In genomic region chr4:140710784-140711622, GRCh38 we compare ENCODE assay signal across 18 cellular contexts. TPM values are rescaled to one million over a fixed set of nuclear protein-coding genes. Genes with fewer than 3 reads are reported as not detected.
DNase-seq lines count a peak whose midpoint lies in the region; ATAC-seq, FAIRE-seq and TF ChIP-seq lines count a peak whose summit lies in the region.
"Had no signal": no experiment of that assay in that cellular context is flagged by ENCODE, and none has a peak within 500 bp of the region (broad histone marks: within the 10 kb centered on the region; RNA-seq: fewer than 3 reads in every experiment).

No MANE protein-coding gene starts in this region.

- H3K4me2 ChIP-seq in OCI-LY7 (ENCODE audit: low read length) (peak overlapping the region; percentile 65), HepG2 (ENCODE audit: low read depth, low read length) (peak overlapping the region; percentile 56)
- H3K4me2 ChIP-seq: PC-9 had no signal

- H3K79me2 ChIP-seq in OCI-LY7 (ENCODE audit: insufficient read depth, low read depth, low read length) (no peaks in the 10 kb centered on the region), HepG2 (ENCODE audit: insufficient read depth, low read length) (peaks cover 27% of the 10 kb centered on the region)

- no peak for TF ChIP-seq CTCF in left ventricle myocardium inferior (IDR thresholded peaks at IDR 0.05; ENCODE audit: borderline replicate concordance)
- no peak for TF ChIP-seq CTCF in OCI-LY7 (conservative IDR thresholded peaks at IDR 0.05; ENCODE audit: low read length)
- no peak for TF ChIP-seq CTCF in HepG2 (CRISPR knock-in tag; IDR thresholded peaks at IDR 0.05)
- no peak for TF ChIP-seq CTCF in uterus (IDR thresholded peaks at IDR 0.05)

- POLR2A ChIA-PET in OCI-LY7 (lab: Charles Lee) = interaction anchor here (0.5 to 5.5 kb wide), 6 partner anchors 10 to 325 kb away, joined by 3 to 73 read pairs (median 4); no protein-coding TSS in a partner anchor
- POLR2A ChIA-PET in HepG2 (lab: Yijun Ruan, JAX) = interaction anchor here (0.9 to 3.3 kb wide), 7 partner anchors 10 to 187 kb away, joined by 3 to 16 read pairs (median 4); partner anchors contain the start of genes ELMOD2 and TBC1D9

- H3K9me3 Mint-ChIP-seq in activated T-cell treated with anti-CD3 and anti-CD28 coated beads, Interleukin-2, amount 50 U/mL, for 24 hours = no peaks in the 10 kb centered on the region
- H3K9me3 Mint-ChIP-seq: CD4-positive, alpha-beta T cell had no signal

- no peak for DNase-seq in left ventricle myocardium inferior
- no peak for DNase-seq in Right ventricle myocardium inferior (ENCODE audit: missing footprints)
- DNase-seq in OCI-LY7 (ENCODE audit: low spot score) = peak; percentile 51
- DNase-seq in HepG2 (ENCODE audit: low spot score) = peak; percentile 79
- no peak for DNase-seq in activated T-cell treated with anti-CD3 and anti-CD28 coated beads, Interleukin-2, amount 50 U/mL, for 24 hours
- DNase-seq in uterus = no peak
- DNase-seq in DMS 273 treated with DMSO at 0.1 percent for 48 hours (lab: John Stamatoyannopoulos, UW) = no peak
- DNase-seq in islet precursor cell = no peak
- DNase-seq: AML-193; Calu3; CD4-positive, alpha-beta T cell; DMS79 treated with DMSO at 0.1 percent for 48 hours; GDM1; NCI-H1105 treated with DMSO at 0.1 percent for 48 hours; NCI-H187; NCI-H524; PC-9 had no signal

- no peak overlapping the region for H3K4me3 Mint-ChIP-seq in activated T-cell treated with anti-CD3 and anti-CD28 coated beads, Interleukin-2, amount 50 U/mL, for 24 hours
- H3K4me3 Mint-ChIP-seq: CD4-positive, alpha-beta T cell had no signal

- 0 out of 4 replicates have a peak, but pooled peaks of 1 of the 2 experiments have one; percentile 45 for TF ChIP-seq EP300 in HepG2 (IDR thresholded peaks at IDR 0.05; ENCODE audit: low read depth in 2 of 2, low read length in 2 of 2)
- TF ChIP-seq EP300 in HepG2 (CRISPR knock-in tag; IDR thresholded peaks at IDR 0.05; ENCODE audit: borderline replicate concordance) = no peak

- no peak overlapping the region for H3K27ac Mint-ChIP-seq in activated T-cell treated with anti-CD3 and anti-CD28 coated beads, Interleukin-2, amount 50 U/mL, for 24 hours
- H3K27ac Mint-ChIP-seq: CD4-positive, alpha-beta T cell had no signal

- ATAC-seq in Right ventricle myocardium inferior (no peak), HepG2 (peak; percentile 97)
- ATAC-seq: SK-N-SH treated with all-trans-retinoic acid at 6 μM for 48 hours had no signal

- no peaks in the 10 kb centered on the region for H3K27me3 Mint-ChIP-seq in activated T-cell treated with anti-CD3 and anti-CD28 coated beads, Interleukin-2, amount 50 U/mL, for 24 hours

- intact Hi-C loops in left ventricle myocardium inferior (cut with micrococcal nuclease) = no loop called here
- intact Hi-C loops in Right ventricle myocardium inferior (cut with DNase I) = no loop called here
- intact Hi-C loops in OCI-LY7 (cut with micrococcal nuclease; ENCODE audit: unreplicated experiment) = no loop called here
- intact Hi-C loops in HepG2 (cut with micrococcal nuclease; ENCODE audit: unreplicated experiment) = loop anchor here (1.0 to 5.0 kb wide), 2 partner anchors 17 to 46 kb away; partner anchors contain the start of gene TBC1D9
- intact Hi-C loops in uterus (cut with DNase I; ENCODE audit: low total_unique reads) = no loop called here

- H4K20me1 ChIP-seq in OCI-LY7 (ENCODE audit: insufficient read depth, low read length) = no peaks in the 10 kb centered on the region
- no peaks in the 10 kb centered on the region for H4K20me1 ChIP-seq in HepG2 (ENCODE audit: insufficient read depth, low read length)

- CTCF ChIA-PET in OCI-LY7 (lab: Charles Lee; ENCODE audit: unreplicated experiment) (interaction anchor here (1.0 kb wide), 1 partner anchor 9 kb away, joined by 5 read pairs; no protein-coding TSS in a partner anchor), HepG2 (lab: Yijun Ruan, JAX; ENCODE audit: low intra/inter-chr PET ratio, low total read pairs) (no interaction called here)

- H3K4me1 Mint-ChIP-seq in activated T-cell treated with anti-CD3 and anti-CD28 coated beads, Interleukin-2, amount 50 U/mL, for 24 hours (ENCODE audit: low read depth) = peaks cover 4% of the 10 kb centered on the region

- H3K9me2 ChIP-seq in OCI-LY7 (ENCODE audit: insufficient read depth, low read length) = no peaks in the 10 kb centered on the region

- in situ Hi-C loops in HepG2 (cut with HindIII; ENCODE audit: extremely low pct_ligation_motif_present, low pct_unique_long_range_greater_than_20kb) = loop anchor here (5.0 kb wide), 1 partner anchor 69 kb away; no protein-coding TSS in a partner anchor

- H3K27me3 ChIP-seq in left ventricle myocardium inferior (ENCODE audit: low read depth) (no peaks in the 10 kb centered on the region), HepG2 (ENCODE audit: control insufficient read depth in 1 of 2, insufficient read depth in 2 of 2, low read length in 2 of 2) (no peaks in the 10 kb centered on the region), uterus (no peaks in the 10 kb centered on the region)

- peak overlapping the region; percentile 59 for H3K9ac ChIP-seq in HepG2 (ENCODE audit: insufficient read depth, low read depth, low read length)

- no peak for TF ChIP-seq POLR2A in HepG2 (IDR thresholded peaks at IDR 0.05; ENCODE audit: insufficient read depth in 1 of 2, low read depth in 2 of 2, low read length in 2 of 2)
- no peak for TF ChIP-seq POLR2A in uterus (IDR thresholded peaks at IDR 0.05)

- no peak overlapping the region for H3K4me3 ChIP-seq in left ventricle myocardium inferior
- H3K4me3 ChIP-seq in OCI-LY7 (ENCODE audit: low read depth, low read length, poor library complexity, severe bottlenecking) = peak overlapping the region; percentile 11
- peak overlapping the region in 2 of 3 experiments; percentile 0 to 19; a peak in 1 of 6 replicates for H3K4me3 ChIP-seq in HepG2 (replicated peaks in 1 of 3; ENCODE audit: insufficient read depth in 1 of 3, low read depth in 2 of 3, low read length in 3 of 3)
- H3K4me3 ChIP-seq in uterus = no peak overlapping the region
- H3K4me3 ChIP-seq: PC-9 had no signal

- 47% methylated on average over 11 of the region's 11 CpGs for WGBS in HepG2 (ENCODE audit: low lambda C conversion rate)

- H3K9me3 ChIP-seq in left ventricle myocardium inferior (replicated peaks) (no peaks in the 10 kb centered on the region), OCI-LY7 (ENCODE audit: low read length) (no peaks in the 10 kb centered on the region), HepG2 (ENCODE audit: low read length) (no peaks in the 10 kb centered on the region), uterus (no peaks in the 10 kb centered on the region)

- H3K27ac ChIP-seq in left ventricle myocardium inferior (replicated peaks) (peak overlapping the region; percentile 46), OCI-LY7 (ENCODE audit: low read depth, low read length, poor library complexity, severe bottlenecking) (peak overlapping the region; percentile 21), HepG2 (ENCODE audit: extremely low read length, insufficient read depth, low read length) (peak overlapping the region; percentile 82), uterus (no peak overlapping the region)
- H3K27ac ChIP-seq: PC-9 had no signal

- FAIRE-seq in HepG2 (lab: Jason Lieb, UNC) = peak; percentile 87

- no peaks in the 10 kb centered on the region for H3K36me3 Mint-ChIP-seq in activated T-cell treated with anti-CD3 and anti-CD28 coated beads, Interleukin-2, amount 50 U/mL, for 24 hours (ENCODE audit: low read depth)

- H3K36me3 ChIP-seq in left ventricle myocardium inferior (no peaks in the 10 kb centered on the region), OCI-LY7 (ENCODE audit: insufficient read depth, low read length) (no peaks in the 10 kb centered on the region), HepG2 (replicated peaks in 1 of 2; ENCODE audit: control insufficient read depth in 1 of 2, insufficient read depth in 2 of 2, low read length in 2 of 2) (no peaks in the 10 kb centered on the region), uterus (no peaks in the 10 kb centered on the region)

- peak overlapping the region; percentile 52; the same call in 1 of the 2 replicates for H2AFZ ChIP-seq in OCI-LY7 (ENCODE audit: low read length)
- no peak overlapping the region for H2AFZ ChIP-seq in HepG2 (ENCODE audit: low read length)
- H2AFZ ChIP-seq: PC-9 had no signal

- no peak for TF ChIP-seq RAD21 in HepG2 (CRISPR knock-in tag; IDR thresholded peaks at IDR 0.05)

- H3K4me1 ChIP-seq in left ventricle myocardium inferior (peaks cover 62% of the 10 kb centered on the region), OCI-LY7 (ENCODE audit: insufficient read depth, low read length, poor library complexity, severe bottlenecking) (peaks cover 29% of the 10 kb centered on the region), HepG2 (ENCODE audit: insufficient read depth, low read length) (peaks cover 69% of the 10 kb centered on the region), uterus (no peaks in the 10 kb centered on the region)

- BruUV-seq in OCI-LY7 (replicated peaks; lab: Mats Ljungman, UMichigan) = no TSS peak
- BruUV-seq in HepG2 (replicated peaks; lab: Mats Ljungman, UMichigan) = no TSS peak

RNA-seq across cellular contexts. Expression of gene TBC1D9, which starts 45.2 kb away (rescaled TPM):
- 11.4 TPM for total RNA-seq in left ventricle myocardium inferior
- 11.1 TPM for total RNA-seq in Right ventricle myocardium inferior
- 1.0 and 1.6 TPM in 2 replicates for total RNA-seq in OCI-LY7 (2014; rRNA removed; shearing (Covaris generic))
- total RNA-seq in OCI-LY7 (2022) = 10.4 and 13.0 TPM in 2 replicates
- 12.2 TPM in 2 replicates for total RNA-seq in HepG2 (2016; rRNA removed; fragmentation: Illumina TruSeq; extraction: Trizol)
- total RNA-seq in HepG2 (2016; cell fraction: cytosol; rRNA removed; fragmentation: Illumina TruSeq; extraction: Trizol; ENCODE audit: low read depth) = 1.5 and 2.6 TPM in 2 replicates
- total RNA-seq in HepG2 (2016; cell fraction: insoluble cytoplasmic fraction; rRNA removed; fragmentation: Illumina TruSeq; extraction: Trizol) = 10.4 and 11.6 TPM in 2 replicates
- 4.6 and 4.8 TPM in 2 replicates for total RNA-seq in HepG2 (2016; cell fraction: membrane; rRNA removed; fragmentation: Illumina TruSeq; extraction: Trizol)
- total RNA-seq in HepG2 (2016; cell fraction: nucleus; rRNA removed; fragmentation: Illumina TruSeq; extraction: Trizol) = 17.1 and 20.0 TPM in 2 replicates
- polyA plus RNA-seq in HepG2 (2011; rRNA removed) = 9.6 and 11.9 TPM in 2 replicates
- 7.0 and 8.0 TPM in 2 replicates for polyA plus RNA-seq in HepG2 (2011; cell fraction: cytosol; rRNA removed)
- polyA plus RNA-seq in HepG2 (2011; cell fraction: nucleus; rRNA removed) = 11.8 and 12.8 TPM in 2 replicates
- 7.3 and 8.1 TPM in 2 replicates for polyA plus RNA-seq in HepG2 (2012)
- polyA plus RNA-seq in HepG2 (2016; cell fraction: cytosol; fragmentation: Illumina TruSeq; extraction: Trizol; ENCODE audit: low read depth) = 0.26 and 0.42 TPM in 2 replicates
- polyA plus RNA-seq in HepG2 (2016; cell fraction: insoluble cytoplasmic fraction; fragmentation: Illumina TruSeq; extraction: Trizol; ENCODE audit: low read depth) = 7.8 and 8.5 TPM in 2 replicates
- polyA plus RNA-seq in HepG2 (2016; cell fraction: membrane; fragmentation: Illumina TruSeq; extraction: Trizol; ENCODE audit: low read depth) = 1.4 and 1.7 TPM in 2 replicates
- 11.3 and 12.2 TPM in 2 replicates for polyA plus RNA-seq in HepG2 (2016; cell fraction: nucleus; fragmentation: Illumina TruSeq; extraction: Trizol; ENCODE audit: insufficient read depth, low read depth)
- polyA minus RNA-seq in HepG2 (2011; rRNA and poly(A)+ RNA removed; ENCODE audit: low replicate concordance) = 11.6 and 31.0 TPM in 2 replicates
- polyA minus RNA-seq in HepG2 (2011; cell fraction: cytosol; rRNA and poly(A)+ RNA removed) = 13.0 and 13.1 TPM in 2 replicates
- polyA minus RNA-seq in HepG2 (2011; cell fraction: nucleus; rRNA and poly(A)+ RNA removed) = 57.6 and 63.4 TPM in 2 replicates
- 10 to 100 TPM in 3 of 4 donors, 1 to 10 TPM in 1; 3.8 to 48.8 (median 13.3) TPM for total RNA-seq in uterus

Comparison
In these comparisons a context has a peak if more than half of its experiments do, and no peak if none do; other contexts are left out.
1. DNase-seq: peak in OCI-LY7 (single experiment) and HepG2 (single experiment); none in left ventricle myocardium inferior (single experiment), Right ventricle myocardium inferior (single experiment), activated T-cell treated with anti-CD3 and anti-CD28 coated beads, Interleukin-2, amount 50 U/mL, for 24 hours (single experiment), uterus (0 of 2), DMS 273 treated with DMSO at 0.1 percent for 48 hours (single experiment) and islet precursor cell (single experiment).
2. H3K27ac ChIP-seq: peak in left ventricle myocardium inferior (single experiment), OCI-LY7 (single experiment) and HepG2 (single experiment); none in uterus (0 of 2).
3. H3K4me3 ChIP-seq: peak in OCI-LY7 (single experiment) and HepG2 (2 of 3); none in left ventricle myocardium inferior (single experiment) and uterus (0 of 2).